ENCODE assay signal across 8 cellular contexts in genomic region chr16:2267913-2268666, GRCh38. TPM values are rescaled to one million over a fixed set of nuclear protein-coding genes. Genes with fewer than 3 reads are reported as not detected.
DNase-seq lines count a peak whose midpoint lies in the region; ATAC-seq and TF ChIP-seq lines count a peak whose summit lies in the region.

TSS of gene RNPS1 (minus strand) at chr16:2268126. CDS start at chr16:2264643, 3,483 bp downstream.

- H3K79me2 ChIP-seq in parathyroid adenoma = peaks cover 17% of the 10 kb centered on the region

- no peaks in the 10 kb centered on the region for H3K27me3 ChIP-seq in cardiac muscle cell
- no peaks in the 10 kb centered on the region for H3K27me3 ChIP-seq in parathyroid adenoma (ENCODE audit: control insufficient read depth, insufficient read depth, low read length)
- H3K27me3 ChIP-seq in tibial artery = no peaks in the 10 kb centered on the region

- peak within 1 kb of the TSS; percentile 94 for H3K27ac ChIP-seq in cardiac muscle cell
- H3K27ac ChIP-seq in parathyroid adenoma = peak within 1 kb of the TSS; percentile 92
- H3K27ac ChIP-seq in tibial artery = peak within 1 kb of the TSS; percentile 80 to 96

- peak within 1 kb of the TSS; percentile 88 for H3K4me3 ChIP-seq in GM12865 (ENCODE audit: low read depth, low read length)
- H3K4me3 ChIP-seq in cardiac muscle cell = peak within 1 kb of the TSS; percentile 68
- H3K4me3 ChIP-seq in parathyroid adenoma (ENCODE audit: low read depth, low read length) = peak within 1 kb of the TSS; percentile 99
- H3K4me3 ChIP-seq in tibial artery = peak within 1 kb of the TSS; percentile 74 to 92

- DNase-seq in GM12865 (ENCODE audit: low read depth) (peak; percentile 97), NCI-H128 (lab: John Stamatoyannopoulos, UW; ENCODE audit: unreplicated experiment) (peak; percentile 79), SW 1271 (lab: John Stamatoyannopoulos, UW) (peak; percentile 53 to 81), cardiac muscle cell (ENCODE audit: low read depth in 1 of 2, low spot score in 1 of 2) (peak; percentile 97), tibial artery (peak; percentile 94 to 97)
- DNase-seq in activated naive CD8-positive, alpha-beta T cell treated with anti-CD3 and anti-CD28 coated beads, Interleukin-2, amount 50 U/mL, for 16 hours (ENCODE audit: low read depth, low spot score) = peak; percentile 89

- H3K4me1 ChIP-seq in cardiac muscle cell (ENCODE audit: low read depth) (peaks cover 14% of the 10 kb centered on the region), parathyroid adenoma (peaks cover 4% of the 10 kb centered on the region), tibial artery (peaks cover 6 to 36% (median 30%) of the 10 kb centered on the region in 4 donors)

- H3K9me3 ChIP-seq in cardiac muscle cell (ENCODE audit: low read depth) (no peaks in the 10 kb centered on the region), parathyroid adenoma (ENCODE audit: control insufficient read depth, low read length) (no peaks in the 10 kb centered on the region), tibial artery (no peaks in the 10 kb centered on the region)

- H3K36me3 ChIP-seq in cardiac muscle cell (peaks cover 4% of the 10 kb centered on the region), parathyroid adenoma (ENCODE audit: control insufficient read depth, insufficient read depth, low read length) (no peaks in the 10 kb centered on the region), tibial artery (peaks cover 7 to 17% (median 9%) of the 10 kb centered on the region in 3 donors)

- intact Hi-C loops in tibial artery (cut with DNase I; ENCODE audit: low total_unique reads) = loop anchor here (5.0 kb wide), 1 partner anchor 46 kb away; the partner anchor contains the start of gene E4F1

- peak within 1 kb of the TSS; percentile 47 for H3K9ac ChIP-seq in parathyroid adenoma

- peak within 1 kb of the TSS; percentile 95 for H2AFZ ChIP-seq in parathyroid adenoma

- peak within 1 kb of the TSS; percentile 92 for H3K4me2 ChIP-seq in parathyroid adenoma (ENCODE audit: low read length)

- TF ChIP-seq CTCF in GM12865 (IDR thresholded peaks at IDR 0.05; ENCODE audit: insufficient read depth, low read depth, low read length, missing control alignments) (no peak), cardiac muscle cell (IDR thresholded peaks at IDR 0.05; ENCODE audit: low read depth, low read length) (no peak), parathyroid adenoma (IDR thresholded peaks at IDR 0.05) (no peak), tibial artery (IDR thresholded peaks at IDR 0.05) (no peak)

- peak; percentile 78 for ATAC-seq in HG02678 (IDR thresholded peaks at IDR 0.05; ENCODE audit: unreplicated experiment)

RNA-seq across cellular contexts. Expression of gene RNPS1, which starts in this region (rescaled TPM):
- 182 and 220 TPM in 2 replicates for total RNA-seq in cardiac muscle cell
- polyA plus RNA-seq in cardiac muscle cell = 319 and 398 TPM in 2 replicates

Comparison
In these comparisons a context has a peak if more than half of its experiments do, and no peak if none do; other contexts are left out.
1. Peak in every context shown above with its lines: DNase-seq, ATAC-seq, H3K4me3 ChIP-seq and H3K27ac ChIP-seq.